33 cellular contexts compared by ENCODE assay signal in genomic region chr7:148999166-148999565, GRCh38.
"Had no signal": no experiment of that assay in that cellular context is flagged by ENCODE, and none has a peak within 500 bp of the region (broad histone marks: within the 10 kb centered on the region; RNA-seq: fewer than 3 reads in every experiment).

No MANE protein-coding gene starts in this region.

- FAIRE-seq: astrocyte, TTC549 had no signal

- ATAC-seq: activated CD8-positive, alpha-beta memory T cell treated with anti-CD3 and anti-CD28 coated beads, Interleukin-2, amount 10 ng/mL, durations not matched to agents 7 days and 5 days; activated CD8-positive, alpha-beta T cell treated with anti-CD3 and anti-CD28 coated beads, Interleukin-2, amount 10 ng/mL, durations not matched to agents 7 days and 5 days; activated naive CD4-positive, alpha-beta T cell treated with anti-CD3 and anti-CD28 coated beads, Interleukin-2, amount 50 U/mL, for 72 hours; body of pancreas had no signal

- H3K4me1 Mint-ChIP-seq: activated B cell treated with CpG ODN at 0.5 μM for 24 hours; activated CD4-positive, alpha-beta memory T cell treated with anti-CD3 and anti-CD28 coated beads, Interleukin-2, amount 10 ng/mL, durations not matched to agents 7 days and 5 days; activated CD4-positive, alpha-beta T cell treated with anti-CD3 and anti-CD28 coated beads, Interleukin-2, amount 10 ng/mL, durations not matched to agents 24 days and 14 days; activated CD8-positive, alpha-beta memory T cell treated with anti-CD3 and anti-CD28 coated beads, Interleukin-2, amount 10 ng/mL, durations not matched to agents 7 days and 5 days; activated naive CD8-positive, alpha-beta T cell treated with anti-CD3 and anti-CD28 coated beads for 36 hours had no signal

- H3K27ac Mint-ChIP-seq: activated B cell treated with CpG ODN at 0.5 μM for 24 hours; activated CD4-positive, alpha-beta memory T cell treated with anti-CD3 and anti-CD28 coated beads, Interleukin-2, amount 10 ng/mL, durations not matched to agents 7 days and 5 days; activated CD4-positive, alpha-beta T cell treated with anti-CD3 and anti-CD28 coated beads, Interleukin-2, amount 10 ng/mL, durations not matched to agents 24 days and 14 days; activated CD8-positive, alpha-beta memory T cell treated with anti-CD3 and anti-CD28 coated beads, Interleukin-2, amount 10 ng/mL, durations not matched to agents 7 days and 5 days; activated CD8-positive, alpha-beta T cell treated with anti-CD3 and anti-CD28 coated beads, Interleukin-2, amount 10 ng/mL, durations not matched to agents 7 days and 5 days; activated naive CD4-positive, alpha-beta T cell treated with anti-CD3 and anti-CD28 coated beads for 36 hours; activated naive CD4-positive, alpha-beta T cell treated with anti-CD3 and anti-CD28 coated beads, Interleukin-2, amount 50 U/mL, for 72 hours; activated naive CD8-positive, alpha-beta T cell treated with anti-CD3 and anti-CD28 coated beads for 36 hours; activated T-cell treated with anti-CD3 and anti-CD28 coated beads, Interleukin-2, amount 50 U/mL, for 24 hours; T-helper 1 cell treated with Interleukin-12 subunit alpha and Interleukin-12 subunit beta and Interleukin-4 antibody, amounts not matched to agents 30 μg/mL and 1 μg/mL, for 36 hours; T-helper 2 cell treated with Interferon-gamma antibody and Interleukin-4, amounts not matched to agents 5 μg/mL and 100 μg/mL, for 36 hours had no signal

- H3K4me1 ChIP-seq: adrenal gland, body of pancreas, breast epithelium had no signal

- H3K4me3 ChIP-seq: adrenal gland, body of pancreas, breast epithelium had no signal

- H3K27ac ChIP-seq: adrenal gland, body of pancreas, brain microvascular endothelial cell, breast epithelium, VCaP had no signal

- H3K27me3 ChIP-seq: adrenal gland, body of pancreas, brain microvascular endothelial cell, breast epithelium had no signal

- H3K36me3 ChIP-seq: breast epithelium had no signal

- DNase-seq: activated B cell treated with CpG ODN at 0.5 μM for 24 hours; activated CD4-positive, alpha-beta memory T cell treated with anti-CD3 and anti-CD28 coated beads, Interleukin-2, amount 10 ng/mL, durations not matched to agents 7 days and 5 days; activated CD4-positive, alpha-beta T cell treated with anti-CD3 and anti-CD28 coated beads for 4 hours; activated CD4-positive, alpha-beta T cell treated with anti-CD3 and anti-CD28 coated beads, Interleukin-2, amount 10 ng/mL, durations not matched to agents 24 days and 14 days; activated CD4-positive, alpha-beta T cell treated with anti-CD3 and anti-CD28 coated beads, Interleukin-2, amount 50 U/mL, for 48 hours; activated CD4-positive, CD25-positive, alpha-beta regulatory T cell treated with anti-CD3 and anti-CD28 coated beads, Interleukin-2, amount 50 U/mL, for 72 hours; activated CD8-positive, alpha-beta memory T cell treated with anti-CD3 and anti-CD28 coated beads for 24 hours; activated CD8-positive, alpha-beta memory T cell treated with anti-CD3 and anti-CD28 coated beads, Interleukin-2, amount 10 ng/mL, durations not matched to agents 7 days and 5 days; activated CD8-positive, alpha-beta memory T cell treated with anti-CD3 and anti-CD28 coated beads, Interleukin-2, amount 50 U/mL, for 48 hours; activated CD8-positive, alpha-beta T cell treated with anti-CD3 and anti-CD28 coated beads, Interleukin-2, amount 10 ng/mL, durations not matched to agents 7 days and 5 days; activated effector memory CD4-positive, alpha-beta T cell treated with anti-CD3 and anti-CD28 coated beads, Interleukin-2, amount 50 U/mL, for 16 hours; activated gamma-delta T cell treated with Interleukin-2 at 50 U/mL for 16 hours; activated naive CD4-positive, alpha-beta T cell; activated naive CD4-positive, alpha-beta T cell treated with anti-CD3 and anti-CD28 coated beads for 36 hours; activated naive CD4-positive, alpha-beta T cell treated with anti-CD3 and anti-CD28 coated beads, Interleukin-2, amount 50 U/mL, for 16 hours; activated naive CD8-positive, alpha-beta T cell treated with anti-CD3 and anti-CD28 coated beads for 36 hours; activated T-cell treated with anti-CD3 and anti-CD28 coated beads, Interleukin-2, amount 50 U/mL, for 24 hours; activated T-cell treated with anti-CD3 and anti-CD28 coated beads, Interleukin-2, amount 50 U/mL, for 48 hours; adrenal gland; amniotic stem cell; body of pancreas; brain microvascular endothelial cell; central memory CD4-positive, alpha-beta T cell; T-helper 1 cell; T-helper 2 cell; T-helper 9 cell had no signal

- H3K4me3 Mint-ChIP-seq: activated B cell treated with CpG ODN at 0.5 μM for 24 hours; activated CD4-positive, alpha-beta memory T cell treated with anti-CD3 and anti-CD28 coated beads, Interleukin-2, amount 10 ng/mL, durations not matched to agents 7 days and 5 days; activated CD4-positive, alpha-beta T cell treated with anti-CD3 and anti-CD28 coated beads, Interleukin-2, amount 10 ng/mL, durations not matched to agents 24 days and 14 days; activated CD8-positive, alpha-beta memory T cell treated with anti-CD3 and anti-CD28 coated beads, Interleukin-2, amount 10 ng/mL, durations not matched to agents 7 days and 5 days; activated CD8-positive, alpha-beta T cell treated with anti-CD3 and anti-CD28 coated beads, Interleukin-2, amount 10 ng/mL, durations not matched to agents 7 days and 5 days; activated naive CD4-positive, alpha-beta T cell treated with anti-CD3 and anti-CD28 coated beads for 36 hours; activated naive CD8-positive, alpha-beta T cell treated with anti-CD3 and anti-CD28 coated beads for 36 hours; activated T-cell treated with anti-CD3 and anti-CD28 coated beads, Interleukin-2, amount 50 U/mL, for 24 hours; T-helper 1 cell treated with Interleukin-12 subunit alpha and Interleukin-12 subunit beta and Interleukin-4 antibody, amounts not matched to agents 30 μg/mL and 1 μg/mL, for 36 hours; T-helper 2 cell treated with Interferon-gamma antibody and Interleukin-4, amounts not matched to agents 5 μg/mL and 100 μg/mL, for 36 hours had no signal

- H3K9me3 Mint-ChIP-seq: activated B cell treated with CpG ODN at 0.5 μM for 24 hours; activated CD4-positive, alpha-beta memory T cell treated with anti-CD3 and anti-CD28 coated beads, Interleukin-2, amount 10 ng/mL, durations not matched to agents 7 days and 5 days; activated CD4-positive, alpha-beta T cell treated with anti-CD3 and anti-CD28 coated beads, Interleukin-2, amount 10 ng/mL, durations not matched to agents 24 days and 14 days; activated naive CD4-positive, alpha-beta T cell treated with anti-CD3 and anti-CD28 coated beads for 36 hours; activated naive CD4-positive, alpha-beta T cell treated with anti-CD3 and anti-CD28 coated beads, Interleukin-2, amount 50 U/mL, for 72 hours; activated naive CD8-positive, alpha-beta T cell treated with anti-CD3 and anti-CD28 coated beads for 36 hours; activated T-cell treated with anti-CD3 and anti-CD28 coated beads, Interleukin-2, amount 50 U/mL, for 24 hours; T-helper 1 cell treated with Interleukin-12 subunit alpha and Interleukin-12 subunit beta and Interleukin-4 antibody, amounts not matched to agents 30 μg/mL and 1 μg/mL, for 36 hours; T-helper 2 cell treated with Interferon-gamma antibody and Interleukin-4, amounts not matched to agents 5 μg/mL and 100 μg/mL, for 36 hours had no signal

- H3K9me3 ChIP-seq: adrenal gland, body of pancreas, breast epithelium had no signal

- H3K27me3 Mint-ChIP-seq: activated B cell treated with CpG ODN at 0.5 μM for 24 hours; activated CD4-positive, alpha-beta memory T cell treated with anti-CD3 and anti-CD28 coated beads, Interleukin-2, amount 10 ng/mL, durations not matched to agents 7 days and 5 days; activated CD4-positive, alpha-beta T cell treated with anti-CD3 and anti-CD28 coated beads, Interleukin-2, amount 10 ng/mL, durations not matched to agents 24 days and 14 days; activated CD8-positive, alpha-beta memory T cell treated with anti-CD3 and anti-CD28 coated beads, Interleukin-2, amount 10 ng/mL, durations not matched to agents 7 days and 5 days; activated naive CD8-positive, alpha-beta T cell treated with anti-CD3 and anti-CD28 coated beads for 36 hours; activated T-cell treated with anti-CD3 and anti-CD28 coated beads, Interleukin-2, amount 50 U/mL, for 24 hours had no signal
